ENCODE assay signal across 9 cellular contexts in the genomic region with DNA sequence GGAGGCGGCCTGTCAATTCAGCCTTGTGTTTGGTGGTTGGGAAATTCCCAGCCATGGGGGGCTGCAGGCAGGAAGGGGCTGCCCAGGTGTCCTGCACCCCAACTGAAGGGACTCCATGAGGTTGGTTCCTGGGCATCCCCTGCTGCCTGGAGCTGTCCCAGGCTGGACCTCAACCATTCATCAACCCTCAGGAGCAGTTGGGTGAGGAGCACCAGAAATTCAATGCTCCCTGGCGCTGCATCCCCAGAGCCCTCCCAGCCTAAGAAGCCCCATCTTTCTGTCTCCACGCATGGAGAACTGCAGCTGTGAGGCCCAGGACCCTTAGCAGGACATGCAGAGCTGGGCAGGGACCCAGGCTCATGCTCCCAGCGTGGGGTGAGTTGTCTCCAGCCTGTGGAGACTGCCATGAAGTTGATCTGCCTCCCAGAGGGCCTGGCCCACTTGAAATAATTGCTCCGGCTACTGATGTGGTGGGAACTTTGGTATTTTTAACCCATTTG. TPM values are rescaled to one million over a fixed set of nuclear protein-coding genes. Genes with fewer than 3 reads are reported as not detected.
DNase-seq lines count a peak whose midpoint lies in the region; ATAC-seq and TF ChIP-seq lines count a peak whose summit lies in the region.
"Had no signal": no experiment of that assay in that cellular context is flagged by ENCODE, and none has a peak within 500 bp of the region (broad histone marks: within the 10 kb centered on the region; RNA-seq: fewer than 3 reads in every experiment).

No MANE protein-coding gene starts in this region.

- ATAC-seq in left lung = no peak
- ATAC-seq in HG02623 (IDR thresholded peaks at IDR 0.05; ENCODE audit: unreplicated experiment) = no peak

- WGBS in HUES64 = 79% methylated on average over 5 of the region's 5 CpGs
- WGBS in adrenal gland, 4 donors = 67 to 90% (median 74%) methylated on average over 2 to 5 of the region's 5 CpGs

- peak overlapping the region; percentile 84 for H3K9ac ChIP-seq in HUES64 (ENCODE audit: low read depth, low read length)

- peaks cover 26% of the 10 kb centered on the region for H3K4me1 ChIP-seq in HUES64 (ENCODE audit: insufficient read depth, low read length)
- H3K4me1 ChIP-seq in adrenal gland (replicated peaks in 1 of 2) = peaks cover 42 to 50% of the 10 kb centered on the region in 2 donors
- peaks cover 27 to 81% of the 10 kb centered on the region in 2 donors for H3K4me1 ChIP-seq in left lung

- peak overlapping the region; percentile 94 for H3K27ac ChIP-seq in HUES64 (ENCODE audit: low read depth, low read length)
- peak overlapping the region in 4 of 5 donors; percentile 91 to 98 (median 96) for H3K27ac ChIP-seq in adrenal gland
- peak overlapping the region; percentile 88 to 98 for H3K27ac ChIP-seq in left lung

- no peak for TF ChIP-seq POLR2A in adrenal gland (IDR thresholded peaks at IDR 0.05)

- peak in 1 of 7 donors; percentile 32 for DNase-seq in adrenal gland
- peak in 1 of 2 donors; percentile 34 for DNase-seq in left lung
- DNase-seq in superior temporal gyrus (ENCODE audit: extremely low spot score) = peak; percentile 48
- DNase-seq in NCI-H2081 (lab: John Stamatoyannopoulos, UW) = no peak
- DNase-seq in activated CD8-positive, alpha-beta memory T cell treated with anti-CD3 and anti-CD28 coated beads, Interleukin-2, amount 50 U/mL, for 4 hours = no peak
- DNase-seq: activated CD4-positive, CD25-positive, alpha-beta regulatory T cell treated with anti-CD3 and anti-CD28 coated beads, Interleukin-2, amount 50 U/mL, for 72 hours had no signal

- H3K9me3 ChIP-seq in HUES64 (ENCODE audit: insufficient read depth, low read depth, low read length) (no peaks in the 10 kb centered on the region), adrenal gland (replicated peaks in 1 of 3) (no peaks in the 10 kb centered on the region), left lung (no peaks in the 10 kb centered on the region)

- intact Hi-C loops in adrenal gland (cut with DNase I) (no loop called here), left lung (cut with DNase I) (no loop called here)

- H3K27me3 ChIP-seq in HUES64 (ENCODE audit: insufficient read depth, low read length) = no peaks in the 10 kb centered on the region
- H3K27me3 ChIP-seq in adrenal gland = no peaks in the 10 kb centered on the region
- peaks cover 0 to under 1% of the 10 kb centered on the region in 2 donors for H3K27me3 ChIP-seq in left lung

- H3K36me3 ChIP-seq in HUES64 (ENCODE audit: insufficient read depth, low read length) = peaks cover 26% of the 10 kb centered on the region
- H3K36me3 ChIP-seq in adrenal gland (replicated peaks in 1 of 2) = peaks cover 0 to 27% of the 10 kb centered on the region in 2 donors
- H3K36me3 ChIP-seq in left lung = peaks cover 0 to 38% of the 10 kb centered on the region in 2 donors

- TF ChIP-seq CTCF in adrenal gland (IDR thresholded peaks at IDR 0.05) (no peak), left lung (IDR thresholded peaks at IDR 0.05) (no peak)

- peak overlapping the region; percentile 48; the same call in 1 of the 2 replicates for H3K4me3 ChIP-seq in HUES64 (ENCODE audit: low read length)
- H3K4me3 ChIP-seq in adrenal gland = peak overlapping the region in 1 of 4 donors; percentile 37
- H3K4me3 ChIP-seq in left lung = peak overlapping the region; percentile 37 to 42

RNA-seq across cellular contexts. Expression of a gene that starts 8.0 kb away (rescaled TPM):
- polyA plus RNA-seq in HUES64 (2013, experiment 1 of 2) = 2.8 TPM
- 3.6 TPM for polyA plus RNA-seq in HUES64 (2013, experiment 2 of 2)
- total RNA-seq in adrenal gland = 100 to 1,000 TPM in 7 of 8 donors, 10 to 100 TPM in 1; 81.7 to 468 (median 224) TPM
- polyA plus RNA-seq in adrenal gland = 100 to 1,000 TPM; 159 to 496 (median 451) TPM
- total RNA-seq in left lung = 10 to 100 TPM; 56.8 to 92.7 TPM

RNA-seq across cellular contexts. Expression of a gene that starts 17.9 kb away (rescaled TPM):
- not detected for polyA plus RNA-seq in HUES64 (2013, experiment 1 of 2)
- polyA plus RNA-seq in HUES64 (2013, experiment 2 of 2) = 0.19 TPM
- total RNA-seq in adrenal gland (under 1 TPM in 3 of 8 donors, not detected in 5; 0.36 to 0.76 (median 0.60) TPM), left lung (under 1 TPM in 1 of 2 donors, not detected in 1; 0.24 TPM)
- polyA plus RNA-seq in adrenal gland = under 1 TPM; 0.09 to 0.64 (median 0.47) TPM
- total RNA-seq: HT-29 had no signal

RNA-seq across cellular contexts. Expression of a gene that starts 25.0 kb away (rescaled TPM):
- 197 TPM for polyA plus RNA-seq in HUES64 (2013, experiment 1 of 2)
- polyA plus RNA-seq in HUES64 (2013, experiment 2 of 2) = 225 TPM
- 100 to 1,000 TPM; 109 to 275 (median 206) TPM for total RNA-seq in adrenal gland
- polyA plus RNA-seq in adrenal gland = 100 to 1,000 TPM; 133 to 163 (median 157) TPM
- 100 to 1,000 TPM; 266 to 381 TPM for total RNA-seq in left lung

RNA-seq across cellular contexts. Expression of a gene that starts 31.2 kb away (rescaled TPM):
- 67.8 TPM for polyA plus RNA-seq in HUES64 (2013, experiment 1 of 2)
- 54.2 TPM for polyA plus RNA-seq in HUES64 (2013, experiment 2 of 2)
- total RNA-seq in adrenal gland = 10 to 100 TPM; 44.9 to 96.3 (median 55.2) TPM
- 100 to 1,000 TPM in 2 of 3 donors, 10 to 100 TPM in 1; 55.9 to 182 (median 144) TPM for polyA plus RNA-seq in adrenal gland
- 100 to 1,000 TPM in 1 of 2 donors, 10 to 100 TPM in 1; 55.0 to 104 TPM for total RNA-seq in left lung

RNA-seq across cellular contexts. Expression of a gene that starts 38.2 kb away (rescaled TPM):
- polyA plus RNA-seq in HUES64 (2013, experiment 1 of 2) = 3.6 TPM
- polyA plus RNA-seq in HUES64 (2013, experiment 2 of 2) = 3.4 TPM
- total RNA-seq in adrenal gland (1 to 10 TPM; 1.7 to 5.4 (median 3.4) TPM), left lung (1 to 10 TPM; 4.5 to 4.6 TPM)
- polyA plus RNA-seq in adrenal gland = 1 to 10 TPM; 2.5 to 6.8 (median 3.2) TPM
